30 cellular contexts compared by ENCODE assay signal in the genomic region with DNA sequence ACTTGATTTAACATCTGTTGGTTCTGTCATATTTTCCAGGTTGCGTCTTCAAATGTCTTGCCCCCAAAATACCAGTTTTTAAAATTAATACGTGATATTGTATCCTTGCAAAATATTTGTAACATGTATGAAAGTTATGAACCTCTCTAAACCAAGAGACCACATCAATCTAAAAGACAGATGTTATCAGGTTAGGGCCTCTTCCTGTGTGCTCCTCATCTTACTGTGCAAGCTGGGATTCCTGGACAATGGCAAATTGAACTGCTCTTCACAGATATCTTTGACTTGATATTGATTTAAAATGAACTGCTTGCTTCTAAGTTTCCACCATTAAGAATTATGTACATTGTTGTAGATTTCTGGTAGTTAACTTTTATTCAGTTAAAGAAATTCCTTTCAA. TPM values are rescaled to one million over a fixed set of nuclear protein-coding genes. Genes with fewer than 3 reads are reported as not detected.
DNase-seq lines count a peak whose midpoint lies in the region; ATAC-seq and TF ChIP-seq lines count a peak whose summit lies in the region.
"Had no signal": no experiment of that assay in that cellular context is flagged by ENCODE, and none has a peak within 500 bp of the region (broad histone marks: within the 10 kb centered on the region; RNA-seq: fewer than 3 reads in every experiment).

No MANE protein-coding gene starts in this region.

- no peak overlapping the region for H3K27ac ChIP-seq in BLaER1 treated with 17β-estradiol and CSF1 and Interleukin-3, amounts not matched to agents 10 nM and 100 nM
- H3K27ac ChIP-seq in CD8-positive, alpha-beta memory T cell (ENCODE audit: low read depth, low read length): no peak overlapping the region
- H3K27ac ChIP-seq: brain microvascular endothelial cell, esophagus muscularis mucosa, neural progenitor cell, right lobe of liver, SJSA1, tibial artery had no signal

- no peaks in the 10 kb centered on the region for H3K9me3 Mint-ChIP-seq in CD8-positive, alpha-beta memory T cell
- H3K9me3 Mint-ChIP-seq in T-helper 2 cell treated with Interferon-gamma antibody and Interleukin-4, amounts not matched to agents 5 μg/mL and 100 μg/mL, for 36 hours: no peaks in the 10 kb centered on the region
- H3K9me3 Mint-ChIP-seq in mesothelial cell of epicardium: peaks cover 11% of the 10 kb centered on the region

- no peak for ATAC-seq in GM21515 (IDR thresholded peaks at IDR 0.05; ENCODE audit: unreplicated experiment)
- no peak for ATAC-seq in HG03354 (IDR thresholded peaks at IDR 0.05; ENCODE audit: poor library complexity, severe bottlenecking, unreplicated experiment)
- ATAC-seq: activated CD4-positive, alpha-beta T cell treated with anti-CD3 and anti-CD28 coated beads for 36 hours; left ventricle myocardium superior; right lobe of liver had no signal

- H3K4me1 Mint-ChIP-seq in CD8-positive, alpha-beta memory T cell: peaks cover 21 to 29% (median 28%) of the 10 kb centered on the region in 3 donors
- H3K4me1 Mint-ChIP-seq in T-helper 2 cell treated with Interferon-gamma antibody and Interleukin-4, amounts not matched to agents 5 μg/mL and 100 μg/mL, for 36 hours (ENCODE audit: low read depth): peaks cover 24% of the 10 kb centered on the region
- peaks cover 23% of the 10 kb centered on the region for H3K4me1 Mint-ChIP-seq in mesothelial cell of epicardium

- H3K27ac Mint-ChIP-seq in CD8-positive, alpha-beta memory T cell: peak overlapping the region in 2 of 8 donors; percentile 13 to 76
- H3K27ac Mint-ChIP-seq in T-helper 2 cell treated with Interferon-gamma antibody and Interleukin-4, amounts not matched to agents 5 μg/mL and 100 μg/mL, for 36 hours: no peak overlapping the region
- H3K27ac Mint-ChIP-seq in mesothelial cell of epicardium: peak overlapping the region; percentile 58
- H3K27ac Mint-ChIP-seq: activated CD4-positive, alpha-beta T cell treated with anti-CD3 and anti-CD28 coated beads for 36 hours; neural progenitor cell had no signal

- TF ChIP-seq CTCF in mesothelial cell of epicardium (IDR thresholded peaks at IDR 0.05; ENCODE audit: unreplicated experiment): no peak

- H3K4me2 ChIP-seq in BLaER1 treated with 17β-estradiol and CSF1 and Interleukin-3, amounts not matched to agents 10 nM and 100 nM: peak overlapping the region in 10 of 11 experiments; percentile 18 to 71 (median 60); a peak in 17 of 22 replicates
- H3K4me2 ChIP-seq: neural progenitor cell had no signal

- peak overlapping the region; percentile 12 to 69 (median 49) for H3K4me3 Mint-ChIP-seq in CD8-positive, alpha-beta memory T cell
- peak overlapping the region; percentile 51 for H3K4me3 Mint-ChIP-seq in T-helper 2 cell treated with Interferon-gamma antibody and Interleukin-4, amounts not matched to agents 5 μg/mL and 100 μg/mL, for 36 hours
- peak overlapping the region; percentile 53 for H3K4me3 Mint-ChIP-seq in mesothelial cell of epicardium
- H3K4me3 Mint-ChIP-seq: activated CD4-positive, alpha-beta T cell treated with anti-CD3 and anti-CD28 coated beads for 36 hours; neural progenitor cell had no signal

- H3K9ac ChIP-seq in BLaER1 treated with 17β-estradiol and CSF1 and Interleukin-3, amounts not matched to agents 10 nM and 100 nM: no peak overlapping the region
- H3K9ac ChIP-seq: neural progenitor cell had no signal

- DNase-seq in CD8-positive, alpha-beta memory T cell: peak in 2 of 5 donors; percentile 22 to 28
- no peak for DNase-seq in T-helper 2 cell treated with Interferon-gamma antibody and Interleukin-4, amounts not matched to agents 5 μg/mL and 100 μg/mL, for 36 hours (ENCODE audit: low spot score)
- no peak for DNase-seq in mesothelial cell of epicardium (ENCODE audit: low spot score in 2 of 2, unreplicated experiment in 2 of 2)
- DNase-seq in AG20443 (ENCODE audit: low spot score): no peak
- DNase-seq: activated CD4-positive, alpha-beta T cell treated with anti-CD3 and anti-CD28 coated beads for 36 hours; brain microvascular endothelial cell; DMS53; effector CD8-positive, alpha-beta T cell; foreskin melanocyte; GDM1; hypothalamus; KG1; left ventricle myocardium superior; midbrain; NCI-H187; NCI-H524 treated with DMSO at 0.1 percent for 48 hours; posterior cingulate gyrus; right lobe of liver; stimulated activated CD4-positive, alpha-beta T cell treated with anti-CD3 and anti-CD28 coated beads, Interleukin-4, amount 100 ng/mL, for 4 hours had no signal

- no peaks in the 10 kb centered on the region for H3K36me3 Mint-ChIP-seq in CD8-positive, alpha-beta memory T cell
- no peaks in the 10 kb centered on the region for H3K36me3 Mint-ChIP-seq in T-helper 2 cell treated with Interferon-gamma antibody and Interleukin-4, amounts not matched to agents 5 μg/mL and 100 μg/mL, for 36 hours (ENCODE audit: low read depth)
- peaks cover 2% of the 10 kb centered on the region for H3K36me3 Mint-ChIP-seq in mesothelial cell of epicardium
- H3K36me3 Mint-ChIP-seq: neural progenitor cell had no signal

- peaks cover 0 to 9% (median 0%) of the 10 kb centered on the region in 11 experiments; a peak in 5 of 22 replicates for H3K9me3 ChIP-seq in BLaER1 treated with 17β-estradiol and CSF1 and Interleukin-3, amounts not matched to agents 10 nM and 100 nM (replicated peaks in 1 of 11)
- no peaks in the 10 kb centered on the region for H3K9me3 ChIP-seq in CD8-positive, alpha-beta memory T cell (ENCODE audit: low read length)
- H3K9me3 ChIP-seq: esophagus muscularis mucosa, right lobe of liver, SJSA1, tibial artery had no signal

- H4K20me1 ChIP-seq in BLaER1 treated with 17β-estradiol and CSF1 and Interleukin-3, amounts not matched to agents 10 nM and 100 nM: no peaks in the 10 kb centered on the region

- no peaks in the 10 kb centered on the region for H3K36me3 ChIP-seq in BLaER1 treated with 17β-estradiol and CSF1 and Interleukin-3, amounts not matched to agents 10 nM and 100 nM
- H3K36me3 ChIP-seq in CD8-positive, alpha-beta memory T cell (ENCODE audit: insufficient read depth, low read length): no peaks in the 10 kb centered on the region
- H3K36me3 ChIP-seq: brain microvascular endothelial cell, esophagus muscularis mucosa, neural progenitor cell, right lobe of liver, SJSA1, tibial artery had no signal

- peaks cover 9 to 42% of the 10 kb centered on the region in 2 donors for H3K27me3 Mint-ChIP-seq in CD8-positive, alpha-beta memory T cell
- H3K27me3 Mint-ChIP-seq in T-helper 2 cell treated with Interferon-gamma antibody and Interleukin-4, amounts not matched to agents 5 μg/mL and 100 μg/mL, for 36 hours (ENCODE audit: low read depth): peaks cover 53% of the 10 kb centered on the region
- H3K27me3 Mint-ChIP-seq in mesothelial cell of epicardium (ENCODE audit: low read depth): peaks cover 5% of the 10 kb centered on the region

- CTCF ChIA-PET in CD8-positive, alpha-beta memory T cell (lab: Charles Lee): no interaction called here

- POLR2A ChIA-PET in CD8-positive, alpha-beta memory T cell (lab: Charles Lee): no interaction called here

- H3K27me3 ChIP-seq in BLaER1 treated with 17β-estradiol and CSF1 and Interleukin-3, amounts not matched to agents 10 nM and 100 nM: peaks cover 0 to 7% (median 0%) of the 10 kb centered on the region in 11 experiments; a peak in 1 of 22 replicates
- peaks cover 5% of the 10 kb centered on the region for H3K27me3 ChIP-seq in CD8-positive, alpha-beta memory T cell (ENCODE audit: insufficient read depth, low read length, poor library complexity, severe bottlenecking)
- H3K27me3 ChIP-seq: SJSA1 had no signal

- H3K4me3 ChIP-seq in BLaER1 treated with 17β-estradiol and CSF1 and Interleukin-3, amounts not matched to agents 10 nM and 100 nM: no peak overlapping the region
- no peak overlapping the region for H3K4me3 ChIP-seq in CD8-positive, alpha-beta memory T cell (ENCODE audit: low read length)
- H3K4me3 ChIP-seq: esophagus muscularis mucosa, neural progenitor cell, right lobe of liver, SJSA1, tibial artery had no signal

- H3K4me1 ChIP-seq in BLaER1 treated with 17β-estradiol and CSF1 and Interleukin-3, amounts not matched to agents 10 nM and 100 nM: peaks cover 12 to 33% (median 29%) of the 10 kb centered on the region in 10 experiments
- H3K4me1 ChIP-seq in CD8-positive, alpha-beta memory T cell (ENCODE audit: insufficient read depth, low read length): peaks cover 17% of the 10 kb centered on the region
- H3K4me1 ChIP-seq: right lobe of liver, SJSA1 had no signal

RNA-seq across cellular contexts. Expression of a gene that starts 9.6 kb away (rescaled TPM):
- not detected for total RNA-seq in CD8-positive, alpha-beta memory T cell
- polyA plus RNA-seq in CD8-positive, alpha-beta memory T cell: not detected
- not detected in 3 replicates for total RNA-seq in mesothelial cell of epicardium
- total RNA-seq: activated CD4-positive, alpha-beta T cell treated with anti-CD3 and anti-CD28 coated beads for 36 hours; esophagus muscularis mucosa; H1; HT-29; left ventricle myocardium superior; right lobe of liver; RPMI7951; SJSA1; T-helper 1 cell treated with Interleukin-12 subunit alpha and Interleukin-12 subunit beta and Interleukin-4 antibody, amounts not matched to agents 30 ng/mL and 1 ng/mL, for 36 hours had no signal
- polyA plus RNA-seq: H1 had no signal

RNA-seq across cellular contexts. Expression of a gene that starts 11.0 kb away (rescaled TPM):
- not detected for total RNA-seq in CD8-positive, alpha-beta memory T cell
- polyA plus RNA-seq in CD8-positive, alpha-beta memory T cell: not detected
- total RNA-seq in mesothelial cell of epicardium: not detected in 3 replicates
- total RNA-seq: activated CD4-positive, alpha-beta T cell treated with anti-CD3 and anti-CD28 coated beads for 36 hours; esophagus muscularis mucosa; H1; HT-29; left ventricle myocardium superior; right lobe of liver; RPMI7951; SJSA1; T-helper 1 cell treated with Interleukin-12 subunit alpha and Interleukin-12 subunit beta and Interleukin-4 antibody, amounts not matched to agents 30 ng/mL and 1 ng/mL, for 36 hours had no signal
- polyA plus RNA-seq: H1 had no signal

RNA-seq across cellular contexts. Expression of a gene that starts 14.7 kb away (rescaled TPM):
- 10 to 100 TPM; 30.8 to 34.0 TPM for total RNA-seq in CD8-positive, alpha-beta memory T cell
- 20.2 TPM for polyA plus RNA-seq in CD8-positive, alpha-beta memory T cell
- total RNA-seq in mesothelial cell of epicardium: 108 to 113 TPM (median 108 TPM) in 3 replicates

RNA-seq across cellular contexts. Expression of a gene that starts 14.8 kb away (rescaled TPM):
- total RNA-seq in CD8-positive, alpha-beta memory T cell: 10 to 100 TPM; 47.8 to 49.1 TPM
- 40.1 TPM for polyA plus RNA-seq in CD8-positive, alpha-beta memory T cell
- 46.0 to 51.6 TPM (median 47.7 TPM) in 3 replicates for total RNA-seq in mesothelial cell of epicardium

RNA-seq across cellular contexts. Expression of a gene that starts 25.3 kb away (rescaled TPM):
- total RNA-seq in CD8-positive, alpha-beta memory T cell: under 1 TPM; 0.46 to 0.71 TPM
- not detected for polyA plus RNA-seq in CD8-positive, alpha-beta memory T cell
- 152 to 160 TPM (median 155 TPM) in 3 replicates for total RNA-seq in mesothelial cell of epicardium
- total RNA-seq: HT-29, RPMI7951 had no signal
